ENCODE assay signal across 14 cellular contexts in the genomic region with DNA sequence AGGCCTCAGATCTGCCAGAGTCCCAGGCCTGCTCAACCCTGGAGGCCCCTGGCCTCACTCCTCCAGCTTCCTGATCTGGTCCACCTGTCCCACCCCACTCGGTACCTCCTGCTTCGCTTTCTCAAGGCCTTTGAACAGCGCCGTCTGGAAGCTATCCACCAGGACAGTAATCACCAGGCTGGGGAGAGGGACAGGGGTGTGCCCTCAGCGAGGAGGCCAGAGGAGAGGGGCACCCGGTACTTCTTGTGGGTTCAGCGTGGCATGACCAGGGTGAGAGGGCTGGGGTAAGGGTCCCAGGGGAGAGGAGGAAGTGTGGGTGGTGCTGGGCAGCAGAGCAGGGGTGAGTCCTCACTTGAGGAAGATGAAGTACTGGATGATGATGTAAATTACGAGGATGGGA. TPM values are rescaled to one million over a fixed set of nuclear protein-coding genes. Genes with fewer than 3 reads are reported as not detected.
A peak's percentile ranks its signal among the peaks of the same experiment; 100 is the strongest.
DNase-seq lines count a peak whose midpoint lies in the region; ATAC-seq, FAIRE-seq and TF ChIP-seq lines count a peak whose summit lies in the region.
"Had no signal": no experiment of that assay in that cellular context is flagged by ENCODE, and none has a peak within 500 bp of the region (broad histone marks: within the 10 kb centered on the region; RNA-seq: fewer than 3 reads in every experiment).

No MANE protein-coding gene starts in this region.

- H3K4me1 ChIP-seq in RWPE2 (ENCODE audit: insufficient read depth, poor library complexity, severe bottlenecking): peaks cover 20% of the 10 kb centered on the region
- H3K4me1 ChIP-seq in thyroid gland: peaks cover 0 to 9% of the 10 kb centered on the region in 2 donors
- peaks cover 0 to 5% of the 10 kb centered on the region in 2 donors for H3K4me1 ChIP-seq in naive thymus-derived CD4-positive, alpha-beta T cell (ENCODE audit: control insufficient read depth in 2 of 2, insufficient read depth in 2 of 2, low read length in 2 of 2)

- intact Hi-C loops in thyroid gland (cut with DNase I): no loop called here
- intact Hi-C loops in naive thymus-derived CD4-positive, alpha-beta T cell (cut with micrococcal nuclease): no loop called here

- H3K36me3 ChIP-seq in RWPE2 (ENCODE audit: low read depth) (no peaks in the 10 kb centered on the region), thyroid gland (no peaks in the 10 kb centered on the region)
- H3K36me3 ChIP-seq in naive thymus-derived CD4-positive, alpha-beta T cell (ENCODE audit: control insufficient read depth in 2 of 3, insufficient read depth in 3 of 3, low read length in 3 of 3): no peaks in the 10 kb centered on the region

- H3K27me3 Mint-ChIP-seq in activated CD4-positive, alpha-beta T cell treated with anti-CD3 and anti-CD28 coated beads, Interleukin-2, amount 10 ng/mL, durations not matched to agents 7 days and 5 days: peaks cover 7% of the 10 kb centered on the region
- peaks cover 0 to 3% of the 10 kb centered on the region in 2 donors for H3K27me3 Mint-ChIP-seq in natural killer cell treated with Interleukin-12 subunit alpha and Interleukin-12 subunit beta and Interleukin-15 and Interleukin-18, amount 100 ng/mL, for 72 hours
- peaks cover 0 to 9% (median 4%) of the 10 kb centered on the region in 5 donors for H3K27me3 Mint-ChIP-seq in naive thymus-derived CD4-positive, alpha-beta T cell

- no peak for ATAC-seq in RWPE2 (ENCODE audit: low read depth)
- ATAC-seq in natural killer cell treated with Interleukin-12 subunit alpha and Interleukin-12 subunit beta and Interleukin-15 and Interleukin-18, amount 100 ng/mL, for 72 hours: no peak
- no peak for ATAC-seq in naive thymus-derived CD4-positive, alpha-beta T cell

- H3K27ac ChIP-seq in RWPE2 (ENCODE audit: poor library complexity, severe bottlenecking) (peak overlapping the region; percentile 49), thyroid gland (no peak overlapping the region)
- no peak overlapping the region for H3K27ac ChIP-seq in naive thymus-derived CD4-positive, alpha-beta T cell (ENCODE audit: low read depth, low read length)

- FAIRE-seq in frontal cortex (lab: Jason Lieb, UNC): no peak
- FAIRE-seq: GM12878 had no signal

- H3K4me1 Mint-ChIP-seq in activated CD4-positive, alpha-beta T cell treated with anti-CD3 and anti-CD28 coated beads, Interleukin-2, amount 10 ng/mL, durations not matched to agents 7 days and 5 days: peaks cover 15% of the 10 kb centered on the region
- peaks cover 26 to 31% of the 10 kb centered on the region in 2 donors for H3K4me1 Mint-ChIP-seq in natural killer cell treated with Interleukin-12 subunit alpha and Interleukin-12 subunit beta and Interleukin-15 and Interleukin-18, amount 100 ng/mL, for 72 hours (ENCODE audit: low read depth in 2 of 2)
- peaks cover 4 to 17% (median 5%) of the 10 kb centered on the region in 7 donors for H3K4me1 Mint-ChIP-seq in naive thymus-derived CD4-positive, alpha-beta T cell

- no peak overlapping the region for H3K4me3 ChIP-seq in RWPE2 (ENCODE audit: severe bottlenecking)
- no peak overlapping the region for H3K4me3 ChIP-seq in thyroid gland (replicated peaks in 1 of 3)
- H3K4me3 ChIP-seq in naive thymus-derived CD4-positive, alpha-beta T cell (ENCODE audit: low read length): no peak overlapping the region
- H3K4me3 ChIP-seq: GM12878 had no signal

- no peak for DNase-seq in activated CD4-positive, alpha-beta T cell treated with anti-CD3 and anti-CD28 coated beads, Interleukin-2, amount 10 ng/mL, durations not matched to agents 7 days and 5 days
- no peak for DNase-seq in activated CD4-positive, alpha-beta T cell treated with anti-CD3 and anti-CD28 coated beads, Interleukin-2, amount 50 U/mL, for 1 hour
- DNase-seq in RWPE2 (ENCODE audit: low spot score) (peak; percentile 60), frontal cortex (ENCODE audit: low spot score in 2 of 2) (no peak), NCI-H1048 (lab: John Stamatoyannopoulos, UW) (no peak), thyroid gland (no peak)
- no peak for DNase-seq in natural killer cell treated with Interleukin-12 subunit alpha and Interleukin-12 subunit beta and Interleukin-15 and Interleukin-18, amount 100 ng/mL, for 72 hours (ENCODE audit: low spot score)
- DNase-seq in naive thymus-derived CD4-positive, alpha-beta T cell: no peak
- DNase-seq: H7, NCI-H1694, NCI-H345 had no signal

- no peaks in the 10 kb centered on the region for H3K36me3 Mint-ChIP-seq in activated CD4-positive, alpha-beta T cell treated with anti-CD3 and anti-CD28 coated beads, Interleukin-2, amount 10 ng/mL, durations not matched to agents 7 days and 5 days (ENCODE audit: low read depth)
- no peaks in the 10 kb centered on the region for H3K36me3 Mint-ChIP-seq in natural killer cell treated with Interleukin-12 subunit alpha and Interleukin-12 subunit beta and Interleukin-15 and Interleukin-18, amount 100 ng/mL, for 72 hours
- no peaks in the 10 kb centered on the region for H3K36me3 Mint-ChIP-seq in naive thymus-derived CD4-positive, alpha-beta T cell

- POLR2A ChIA-PET in activated CD4-positive, alpha-beta T cell treated with anti-CD3 and anti-CD28 coated beads, Interleukin-2, amount 10 ng/mL, durations not matched to agents 7 days and 5 days (lab: Charles Lee): no interaction called here
- POLR2A ChIA-PET in naive thymus-derived CD4-positive, alpha-beta T cell (lab: Charles Lee): no interaction called here

- no peaks in the 10 kb centered on the region for H3K9me3 Mint-ChIP-seq in activated CD4-positive, alpha-beta T cell treated with anti-CD3 and anti-CD28 coated beads, Interleukin-2, amount 10 ng/mL, durations not matched to agents 7 days and 5 days
- no peaks in the 10 kb centered on the region for H3K9me3 Mint-ChIP-seq in natural killer cell treated with Interleukin-12 subunit alpha and Interleukin-12 subunit beta and Interleukin-15 and Interleukin-18, amount 100 ng/mL, for 72 hours
- H3K9me3 Mint-ChIP-seq in naive thymus-derived CD4-positive, alpha-beta T cell: no peaks in the 10 kb centered on the region

- TF ChIP-seq CTCF in RWPE2 (IDR thresholded peaks at IDR 0.05; ENCODE audit: poor library complexity, severe bottlenecking): no peak
- TF ChIP-seq CTCF in thyroid gland (IDR thresholded peaks at IDR 0.05): no peak

- no peaks in the 10 kb centered on the region for H3K27me3 ChIP-seq in RWPE2 (ENCODE audit: insufficient read depth, poor library complexity, severe bottlenecking)
- no peaks in the 10 kb centered on the region for H3K27me3 ChIP-seq in thyroid gland
- no peaks in the 10 kb centered on the region for H3K27me3 ChIP-seq in naive thymus-derived CD4-positive, alpha-beta T cell (ENCODE audit: control insufficient read depth in 2 of 2, insufficient read depth in 2 of 2, low read length in 2 of 2)

- H3K4me3 Mint-ChIP-seq in activated CD4-positive, alpha-beta T cell treated with anti-CD3 and anti-CD28 coated beads, Interleukin-2, amount 10 ng/mL, durations not matched to agents 7 days and 5 days: no peak overlapping the region
- H3K4me3 Mint-ChIP-seq in natural killer cell treated with Interleukin-12 subunit alpha and Interleukin-12 subunit beta and Interleukin-15 and Interleukin-18, amount 100 ng/mL, for 72 hours: peak overlapping the region; percentile 78
- H3K4me3 Mint-ChIP-seq in naive thymus-derived CD4-positive, alpha-beta T cell: no peak overlapping the region

- 65 to 76% methylated on average over 8 of the region's 8 CpGs for WGBS in thyroid gland, 2 donors

- H3K27ac Mint-ChIP-seq in activated CD4-positive, alpha-beta T cell treated with anti-CD3 and anti-CD28 coated beads, Interleukin-2, amount 10 ng/mL, durations not matched to agents 7 days and 5 days: peak overlapping the region; percentile 9
- H3K27ac Mint-ChIP-seq in natural killer cell treated with Interleukin-12 subunit alpha and Interleukin-12 subunit beta and Interleukin-15 and Interleukin-18, amount 100 ng/mL, for 72 hours: peak overlapping the region; percentile 73 to 88
- H3K27ac Mint-ChIP-seq in naive thymus-derived CD4-positive, alpha-beta T cell: no peak overlapping the region

- CTCF ChIA-PET in activated CD4-positive, alpha-beta T cell treated with anti-CD3 and anti-CD28 coated beads, Interleukin-2, amount 10 ng/mL, durations not matched to agents 7 days and 5 days (lab: Charles Lee): interaction anchor here (0.9 to 4.9 kb wide), 4 partner anchors 25 to 259 kb away, joined by 3 to 28 read pairs (median 3); a partner anchor contains a TSS
- CTCF ChIA-PET in naive thymus-derived CD4-positive, alpha-beta T cell (lab: Charles Lee): interaction anchor here (1.3 kb wide), 1 partner anchor 11 kb away, joined by 3 read pairs; no protein-coding TSS in a partner anchor

- TF ChIP-seq POLR2A in thyroid gland (IDR thresholded peaks at IDR 0.05): no peak

- H3K9me3 ChIP-seq in RWPE2 (ENCODE audit: severe bottlenecking) (no peaks in the 10 kb centered on the region), thyroid gland (no peaks in the 10 kb centered on the region)
- no peaks in the 10 kb centered on the region for H3K9me3 ChIP-seq in naive thymus-derived CD4-positive, alpha-beta T cell (ENCODE audit: control insufficient read depth in 2 of 3, low read length in 3 of 3)

RNA-seq across cellular contexts. Expression of a gene that starts 6.1 kb away (rescaled TPM):
- not detected for total RNA-seq in activated CD4-positive, alpha-beta T cell treated with anti-CD3 and anti-CD28 coated beads, Interleukin-2, amount 10 ng/mL, durations not matched to agents 7 days and 5 days
- total RNA-seq in natural killer cell treated with Interleukin-12 subunit alpha and Interleukin-12 subunit beta and Interleukin-15 and Interleukin-18, amount 100 ng/mL, for 72 hours: 1 to 10 TPM; 1.5 to 8.8 TPM
- total RNA-seq in frontal cortex: not detected
- not detected for total RNA-seq in thyroid gland
- total RNA-seq in naive thymus-derived CD4-positive, alpha-beta T cell: 1 to 10 TPM in 2 of 5 experiments, not detected in 3; 1.4 to 4.2 TPM
- not detected for polyA plus RNA-seq in naive thymus-derived CD4-positive, alpha-beta T cell
- total RNA-seq: GM12878, H7 had no signal

RNA-seq across cellular contexts. Expression of a gene that starts 8.4 kb away (rescaled TPM):
- not detected for total RNA-seq in activated CD4-positive, alpha-beta T cell treated with anti-CD3 and anti-CD28 coated beads, Interleukin-2, amount 10 ng/mL, durations not matched to agents 7 days and 5 days
- under 1 TPM in 1 of 2 donors, not detected in 1; 0.52 TPM for total RNA-seq in natural killer cell treated with Interleukin-12 subunit alpha and Interleukin-12 subunit beta and Interleukin-15 and Interleukin-18, amount 100 ng/mL, for 72 hours
- not detected for total RNA-seq in frontal cortex
- 10 to 100 TPM in 3 of 4 donors, 1 to 10 TPM in 1; 7.1 to 53.1 (median 30.6) TPM for total RNA-seq in thyroid gland
- under 1 TPM in 1 of 5 experiments, not detected in 4; 0.42 TPM for total RNA-seq in naive thymus-derived CD4-positive, alpha-beta T cell
- not detected for polyA plus RNA-seq in naive thymus-derived CD4-positive, alpha-beta T cell
- total RNA-seq: A172, GM12878, H7, LHCN-M2 had no signal
- polyA plus RNA-seq: GM12878 had no signal

RNA-seq across cellular contexts. Expression of a gene that starts 17.9 kb away (rescaled TPM):
- total RNA-seq in activated CD4-positive, alpha-beta T cell treated with anti-CD3 and anti-CD28 coated beads, Interleukin-2, amount 10 ng/mL, durations not matched to agents 7 days and 5 days: 100 to 1,000 TPM; 223 to 236 TPM
- 100 to 1,000 TPM; 190 to 376 TPM for total RNA-seq in natural killer cell treated with Interleukin-12 subunit alpha and Interleukin-12 subunit beta and Interleukin-15 and Interleukin-18, amount 100 ng/mL, for 72 hours
- total RNA-seq in frontal cortex (25.3 TPM), thyroid gland (10 to 100 TPM; 66.9 to 86.7 (median 78.3) TPM)
- total RNA-seq in naive thymus-derived CD4-positive, alpha-beta T cell: 100 to 1,000 TPM in 2 of 5 experiments, 10 to 100 TPM in 3; 54.5 to 234 (median 99.4) TPM
- 100 to 1,000 TPM; 192 to 203 TPM for polyA plus RNA-seq in naive thymus-derived CD4-positive, alpha-beta T cell

RNA-seq across cellular contexts. Expression of a gene that starts 18.3 kb away (rescaled TPM):
- total RNA-seq in activated CD4-positive, alpha-beta T cell treated with anti-CD3 and anti-CD28 coated beads, Interleukin-2, amount 10 ng/mL, durations not matched to agents 7 days and 5 days: 10 to 100 TPM; 50.4 to 54.4 TPM
- 10 to 100 TPM; 69.6 to 82.1 TPM for total RNA-seq in natural killer cell treated with Interleukin-12 subunit alpha and Interleukin-12 subunit beta and Interleukin-15 and Interleukin-18, amount 100 ng/mL, for 72 hours
- total RNA-seq in frontal cortex (22.0 TPM), thyroid gland (10 to 100 TPM; 25.3 to 39.4 (median 28.3) TPM)
- 100 to 1,000 TPM in 1 of 5 experiments, 10 to 100 TPM in 4; 49.9 to 114 (median 66.7) TPM for total RNA-seq in naive thymus-derived CD4-positive, alpha-beta T cell
- 10 to 100 TPM; 17.7 to 25.3 TPM for polyA plus RNA-seq in naive thymus-derived CD4-positive, alpha-beta T cell

RNA-seq across cellular contexts. Expression of a gene that starts 28.7 kb away (rescaled TPM):
- total RNA-seq in activated CD4-positive, alpha-beta T cell treated with anti-CD3 and anti-CD28 coated beads, Interleukin-2, amount 10 ng/mL, durations not matched to agents 7 days and 5 days: not detected
- total RNA-seq in natural killer cell treated with Interleukin-12 subunit alpha and Interleukin-12 subunit beta and Interleukin-15 and Interleukin-18, amount 100 ng/mL, for 72 hours: not detected
- total RNA-seq in frontal cortex (10.6 TPM), thyroid gland (100 to 1,000 TPM in 2 of 4 donors, 10 to 100 TPM in 2; 49.2 to 154 (median 118) TPM)
- not detected for total RNA-seq in naive thymus-derived CD4-positive, alpha-beta T cell
- polyA plus RNA-seq in naive thymus-derived CD4-positive, alpha-beta T cell: not detected
- total RNA-seq: A172, GM12878, LHCN-M2 had no signal

Comparison
In these comparisons a context has a peak if more than half of its experiments do, and no peak if none do; other contexts are left out.
1. H3K27ac Mint-ChIP-seq: peak in activated CD4-positive, alpha-beta T cell treated with anti-CD3 and anti-CD28 coated beads, Interleukin-2, amount 10 ng/mL, durations not matched to agents 7 days and 5 days (single experiment) and natural killer cell treated with Interleukin-12 subunit alpha and Interleukin-12 subunit beta and Interleukin-15 and Interleukin-18, amount 100 ng/mL, for 72 hours (2 of 2); none in naive thymus-derived CD4-positive, alpha-beta T cell (0 of 9).